ENCODE assay signal across 9 cellular contexts in the genomic region with DNA sequence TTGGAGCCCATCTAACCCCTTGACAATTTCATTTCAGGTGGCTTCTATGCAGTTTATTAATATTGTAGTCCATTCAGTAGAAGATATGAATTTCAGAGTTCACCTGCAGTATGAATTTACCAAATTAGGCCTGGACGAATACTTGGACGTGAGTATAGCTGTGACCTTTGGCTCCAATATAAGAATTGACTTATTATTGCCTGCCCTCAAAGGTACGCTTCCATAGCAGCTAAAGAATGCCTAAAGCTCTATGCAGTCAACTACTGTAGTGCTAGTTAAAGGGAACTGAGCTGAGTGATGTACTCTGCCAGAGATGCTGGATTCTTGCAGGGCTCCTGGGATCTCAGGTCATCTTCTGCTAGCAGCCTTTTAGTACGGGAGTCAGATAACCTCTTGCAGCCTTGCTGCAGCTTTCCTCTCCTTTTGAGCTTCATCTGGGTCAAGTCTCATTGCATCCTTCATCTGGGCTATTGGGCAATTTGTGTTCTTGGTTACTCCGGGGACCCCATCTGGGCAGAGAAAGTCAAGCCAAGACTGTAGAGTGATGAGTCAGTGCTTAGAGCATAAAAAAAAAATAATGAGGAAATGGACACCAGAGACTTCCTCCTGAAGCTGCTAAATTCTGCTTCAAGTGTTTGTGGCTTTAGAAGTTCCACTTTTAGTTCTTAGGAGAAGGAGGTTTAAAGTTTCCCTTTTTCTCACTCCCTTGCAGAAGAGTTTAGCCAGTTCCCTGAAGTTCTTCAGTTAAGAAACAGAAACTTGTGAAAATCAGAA.
DNase-seq lines count a peak whose midpoint lies in the region; ATAC-seq and TF ChIP-seq lines count a peak whose summit lies in the region.
"Had no signal": no experiment of that assay in that cellular context is flagged by ENCODE, and none has a peak within 500 bp of the region (broad histone marks: within the 10 kb centered on the region; RNA-seq: fewer than 3 reads in every experiment).

No MANE protein-coding gene starts in this region.

- H3K27ac Mint-ChIP-seq in activated naive CD8-positive, alpha-beta T cell treated with anti-CD3 and anti-CD28 coated beads, Interleukin-2, amount 10 ng/mL, durations not matched to agents 7 days and 5 days = no peak overlapping the region
- H3K27ac Mint-ChIP-seq in activated naive CD8-positive, alpha-beta T cell treated with anti-CD3 and anti-CD28 coated beads for 36 hours = no peak overlapping the region
- H3K27ac Mint-ChIP-seq: activated naive CD8-positive, alpha-beta T cell had no signal

- no peak overlapping the region for H3K4me3 ChIP-seq in RWPE2 (ENCODE audit: severe bottlenecking)
- H3K4me3 ChIP-seq in fibroblast of the aortic adventitia (ENCODE audit: low read depth, low read length) = no peak overlapping the region
- H3K4me3 ChIP-seq in skin epidermis = peak overlapping the region in 1 of 7 experiments; percentile 18

- H3K36me3 ChIP-seq in RWPE2 (ENCODE audit: low read depth) = peaks cover 36% of the 10 kb centered on the region

- H3K4me1 Mint-ChIP-seq in activated naive CD8-positive, alpha-beta T cell treated with anti-CD3 and anti-CD28 coated beads, Interleukin-2, amount 10 ng/mL, durations not matched to agents 7 days and 5 days = peaks cover 16% of the 10 kb centered on the region
- peaks cover 12% of the 10 kb centered on the region for H3K4me1 Mint-ChIP-seq in activated naive CD8-positive, alpha-beta T cell treated with anti-CD3 and anti-CD28 coated beads for 36 hours

- peak overlapping the region; percentile 11 for H3K4me3 Mint-ChIP-seq in activated naive CD8-positive, alpha-beta T cell treated with anti-CD3 and anti-CD28 coated beads, Interleukin-2, amount 10 ng/mL, durations not matched to agents 7 days and 5 days
- no peak overlapping the region for H3K4me3 Mint-ChIP-seq in activated naive CD8-positive, alpha-beta T cell treated with anti-CD3 and anti-CD28 coated beads for 36 hours
- H3K4me3 Mint-ChIP-seq: activated naive CD8-positive, alpha-beta T cell had no signal

- H3K27me3 ChIP-seq in RWPE2 (ENCODE audit: insufficient read depth, poor library complexity, severe bottlenecking) = no peaks in the 10 kb centered on the region

- no peaks in the 10 kb centered on the region for H3K36me3 Mint-ChIP-seq in activated naive CD8-positive, alpha-beta T cell treated with anti-CD3 and anti-CD28 coated beads, Interleukin-2, amount 10 ng/mL, durations not matched to agents 7 days and 5 days
- no peaks in the 10 kb centered on the region for H3K36me3 Mint-ChIP-seq in activated naive CD8-positive, alpha-beta T cell treated with anti-CD3 and anti-CD28 coated beads for 36 hours
- H3K36me3 Mint-ChIP-seq: activated naive CD8-positive, alpha-beta T cell had no signal

- POLR2A ChIA-PET in activated naive CD8-positive, alpha-beta T cell treated with anti-CD3 and anti-CD28 coated beads, Interleukin-2, amount 10 ng/mL, durations not matched to agents 7 days and 5 days (lab: Charles Lee) = no interaction called here

- no peaks in the 10 kb centered on the region for H3K4me1 ChIP-seq in RWPE2 (ENCODE audit: insufficient read depth, poor library complexity, severe bottlenecking)

- H3K9me3 ChIP-seq in RWPE2 (ENCODE audit: severe bottlenecking) = no peaks in the 10 kb centered on the region

- no peaks in the 10 kb centered on the region for H3K9me3 Mint-ChIP-seq in activated naive CD8-positive, alpha-beta T cell treated with anti-CD3 and anti-CD28 coated beads, Interleukin-2, amount 10 ng/mL, durations not matched to agents 7 days and 5 days
- H3K9me3 Mint-ChIP-seq in activated naive CD8-positive, alpha-beta T cell treated with anti-CD3 and anti-CD28 coated beads for 36 hours = no peaks in the 10 kb centered on the region

- DNase-seq in activated naive CD8-positive, alpha-beta T cell treated with anti-CD3 and anti-CD28 coated beads, Interleukin-2, amount 10 ng/mL, durations not matched to agents 7 days and 5 days = no peak
- no peak for DNase-seq in activated naive CD8-positive, alpha-beta T cell treated with anti-CD3 and anti-CD28 coated beads for 36 hours
- DNase-seq in RWPE2 (ENCODE audit: low spot score) (no peak), fibroblast of the aortic adventitia (ENCODE audit: low read depth) (peak; percentile 89)
- no peak for DNase-seq in stimulated activated CD4-positive, alpha-beta T cell treated with anti-CD3 and anti-CD28 coated beads, Interleukin-15, amount 100 ng/mL, for 24 hours
- no peak for DNase-seq in activated T-cell treated with anti-CD3 and anti-CD28 coated beads, Interleukin-2, amount 50 U/mL, for 48 hours

- ATAC-seq in activated naive CD8-positive, alpha-beta T cell treated with anti-CD3 and anti-CD28 coated beads, Interleukin-2, amount 10 ng/mL, durations not matched to agents 7 days and 5 days (ENCODE audit: low read depth) = peak; percentile 70
- ATAC-seq in HG03066 (IDR thresholded peaks at IDR 0.05; ENCODE audit: low read depth, unreplicated experiment) (peak; percentile 85), RWPE2 (ENCODE audit: low read depth) (peak; percentile 59; the same call in 1 of the 3 replicates)

- H3K27ac ChIP-seq in RWPE2 (ENCODE audit: poor library complexity, severe bottlenecking) (no peak overlapping the region), skin epidermis (peak overlapping the region in 13 of 21 experiments; percentile 43 to 84 (median 68))

- H3K27me3 Mint-ChIP-seq in activated naive CD8-positive, alpha-beta T cell treated with anti-CD3 and anti-CD28 coated beads, Interleukin-2, amount 10 ng/mL, durations not matched to agents 7 days and 5 days = peaks cover 3% of the 10 kb centered on the region
- H3K27me3 Mint-ChIP-seq in activated naive CD8-positive, alpha-beta T cell treated with anti-CD3 and anti-CD28 coated beads for 36 hours = peaks cover 5% of the 10 kb centered on the region

- TF ChIP-seq CTCF in RWPE2 (IDR thresholded peaks at IDR 0.05; ENCODE audit: poor library complexity, severe bottlenecking) (no peak), fibroblast of the aortic adventitia (IDR thresholded peaks at IDR 0.05; ENCODE audit: insufficient read depth, low read length) (no peak)
